ENCODE assay signal across 1 cellular context in the genomic region with DNA sequence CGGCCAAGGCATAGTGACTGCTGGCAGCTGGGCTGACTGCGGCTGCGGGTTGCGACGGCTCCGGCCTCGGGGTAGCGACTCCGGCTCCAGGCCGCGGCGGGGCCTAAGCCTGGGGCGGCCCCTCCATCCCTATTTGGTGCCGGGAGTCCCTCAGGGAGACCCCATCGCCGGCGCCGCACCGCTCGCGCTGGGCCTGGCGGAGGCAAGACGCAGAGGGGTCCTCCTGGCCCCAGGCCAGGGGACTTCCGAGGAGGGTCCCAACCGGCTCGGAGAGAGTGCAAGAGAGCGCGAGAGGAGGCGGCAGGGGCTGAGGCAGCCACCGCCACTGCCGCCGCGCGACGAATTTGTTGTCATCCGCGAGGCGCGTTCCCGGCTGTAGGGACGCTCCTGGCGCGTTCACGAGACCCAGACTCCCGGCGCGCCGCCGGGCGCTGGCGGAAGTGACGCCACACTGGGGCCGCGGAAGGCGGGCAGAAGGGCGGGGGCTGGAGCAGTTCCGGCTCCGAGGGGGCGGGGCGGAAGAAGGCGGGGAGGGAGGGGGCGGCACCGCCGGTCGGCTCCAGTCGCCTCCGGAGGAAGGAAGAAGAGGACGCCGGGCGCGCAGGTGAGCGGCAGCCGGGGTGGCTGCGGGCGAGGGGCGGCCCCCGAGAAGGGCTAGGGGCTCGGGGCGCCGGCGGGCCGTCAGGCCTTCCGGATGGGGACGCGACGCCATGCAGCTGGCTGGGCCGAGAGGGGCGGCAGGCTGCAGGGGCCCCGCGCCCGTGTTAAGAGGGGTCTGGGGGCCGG.
TF ChIP-seq lines count a peak whose summit lies in the region.

A gene with protein sequence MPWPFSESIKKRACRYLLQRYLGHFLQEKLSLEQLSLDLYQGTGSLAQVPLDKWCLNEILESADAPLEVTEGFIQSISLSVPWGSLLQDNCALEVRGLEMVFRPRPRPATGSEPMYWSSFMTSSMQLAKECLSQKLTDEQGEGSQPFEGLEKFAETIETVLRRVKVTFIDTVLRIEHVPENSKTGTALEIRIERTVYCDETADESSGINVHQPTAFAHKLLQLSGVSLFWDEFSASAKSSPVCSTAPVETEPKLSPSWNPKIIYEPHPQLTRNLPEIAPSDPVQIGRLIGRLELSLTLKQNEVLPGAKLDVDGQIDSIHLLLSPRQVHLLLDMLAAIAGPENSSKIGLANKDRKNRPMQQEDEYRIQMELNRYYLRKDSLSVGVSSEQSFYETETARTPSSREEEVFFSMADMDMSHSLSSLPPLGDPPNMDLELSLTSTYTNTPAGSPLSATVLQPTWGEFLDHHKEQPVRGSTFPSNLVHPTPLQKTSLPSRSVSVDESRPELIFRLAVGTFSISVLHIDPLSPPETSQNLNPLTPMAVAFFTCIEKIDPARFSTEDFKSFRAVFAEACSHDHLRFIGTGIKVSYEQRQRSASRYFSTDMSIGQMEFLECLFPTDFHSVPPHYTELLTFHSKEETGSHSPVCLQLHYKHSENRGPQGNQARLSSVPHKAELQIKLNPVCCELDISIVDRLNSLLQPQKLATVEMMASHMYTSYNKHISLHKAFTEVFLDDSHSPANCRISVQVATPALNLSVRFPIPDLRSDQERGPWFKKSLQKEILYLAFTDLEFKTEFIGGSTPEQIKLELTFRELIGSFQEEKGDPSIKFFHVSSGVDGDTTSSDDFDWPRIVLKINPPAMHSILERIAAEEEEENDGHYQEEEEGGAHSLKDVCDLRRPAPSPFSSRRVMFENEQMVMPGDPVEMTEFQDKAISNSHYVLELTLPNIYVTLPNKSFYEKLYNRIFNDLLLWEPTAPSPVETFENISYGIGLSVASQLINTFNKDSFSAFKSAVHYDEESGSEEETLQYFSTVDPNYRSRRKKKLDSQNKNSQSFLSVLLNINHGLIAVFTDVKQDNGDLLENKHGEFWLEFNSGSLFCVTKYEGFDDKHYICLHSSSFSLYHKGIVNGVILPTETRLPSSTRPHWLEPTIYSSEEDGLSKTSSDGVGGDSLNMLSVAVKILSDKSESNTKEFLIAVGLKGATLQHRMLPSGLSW (N-terminal part only) (minus strand): TSS at position 377 of the 786 bp plus-strand sequence. CDS start 365 bp downstream, at position 12.
Gene GSKIP, plus strand, starts transcription at position 562 of the 786 bp plus-strand sequence. CDS start 18,722 bp downstream, outside the sequence.

TF ChIP-seq in K562, 482 proteins besides CTCF, POLR2A, EP300 and RAD21 (continued from another document and continues in another):
- TF ChIP-seq, protein P1, sequence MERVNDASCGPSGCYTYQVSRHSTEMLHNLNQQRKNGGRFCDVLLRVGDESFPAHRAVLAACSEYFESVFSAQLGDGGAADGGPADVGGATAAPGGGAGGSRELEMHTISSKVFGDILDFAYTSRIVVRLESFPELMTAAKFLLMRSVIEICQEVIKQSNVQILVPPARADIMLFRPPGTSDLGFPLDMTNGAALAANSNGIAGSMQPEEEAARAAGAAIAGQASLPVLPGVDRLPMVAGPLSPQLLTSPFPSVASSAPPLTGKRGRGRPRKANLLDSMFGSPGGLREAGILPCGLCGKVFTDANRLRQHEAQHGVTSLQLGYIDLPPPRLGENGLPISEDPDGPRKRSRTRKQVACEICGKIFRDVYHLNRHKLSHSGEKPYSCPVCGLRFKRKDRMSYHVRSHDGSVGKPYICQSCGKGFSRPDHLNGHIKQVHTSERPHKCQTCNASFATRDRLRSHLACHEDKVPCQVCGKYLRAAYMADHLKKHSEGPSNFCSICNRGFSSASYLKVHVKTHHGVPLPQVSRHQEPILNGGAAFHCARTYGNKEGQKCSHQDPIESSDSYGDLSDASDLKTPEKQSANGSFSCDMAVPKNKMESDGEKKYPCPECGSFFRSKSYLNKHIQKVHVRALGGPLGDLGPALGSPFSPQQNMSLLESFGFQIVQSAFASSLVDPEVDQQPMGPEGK (CRISPR knock-in tag; IDR thresholded peaks at IDR 0.05; ENCODE audit: borderline replicate concordance), result no peak
- TF ChIP-seq CBX8 (IDR thresholded peaks at IDR 0.05; ENCODE audit: borderline replicate concordance, extremely low read depth, low read depth, low read length, poor library complexity, severe bottlenecking), result no peak
- TF ChIP-seq DACH1 (IDR thresholded peaks at IDR 0.05; ENCODE audit: partially characterized antibody), result no peak
- no peak for TF ChIP-seq HOXB6 (CRISPR knock-in tag; IDR thresholded peaks at IDR 0.05; ENCODE audit: borderline replicate concordance)
- TF ChIP-seq, protein P2, sequence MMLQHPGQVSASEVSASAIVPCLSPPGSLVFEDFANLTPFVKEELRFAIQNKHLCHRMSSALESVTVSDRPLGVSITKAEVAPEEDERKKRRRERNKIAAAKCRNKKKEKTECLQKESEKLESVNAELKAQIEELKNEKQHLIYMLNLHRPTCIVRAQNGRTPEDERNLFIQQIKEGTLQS (IDR thresholded peaks at IDR 0.05), result no peak
- TF ChIP-seq, protein P2 (CRISPR knock-in tag; conservative IDR thresholded peaks at IDR 0.05), result no peak
- TF ChIP-seq ATF7 (IDR thresholded peaks at IDR 0.05), result peak; percentile 24; the same call in 1 of the 2 replicates
- no peak for TF ChIP-seq KAT8 (IDR thresholded peaks at IDR 0.05; ENCODE audit: low read depth)
- no peak for TF ChIP-seq SRSF1 (IDR thresholded peaks at IDR 0.05; ENCODE audit: low read depth, low read length)
- TF ChIP-seq JUNB (CRISPR knock-in tag; conservative IDR thresholded peaks at IDR 0.05), result no peak
- TF ChIP-seq ZNF143 (CRISPR knock-in tag; IDR thresholded peaks at IDR 0.05), result no peak
- TF ChIP-seq MCM5 (IDR thresholded peaks at IDR 0.05; ENCODE audit: low read depth), result no peak
- TF ChIP-seq HSF4 (CRISPR knock-in tag; IDR thresholded peaks at IDR 0.05; ENCODE audit: borderline replicate concordance), result no peak
- TF ChIP-seq TEAD4 (IDR thresholded peaks at IDR 0.05; ENCODE audit: low read length), result no peak
- TF ChIP-seq TEAD4 (CRISPR knock-in tag; IDR thresholded peaks at IDR 0.05; ENCODE audit: borderline replicate concordance), result no peak
- TF ChIP-seq POLR3A (IDR thresholded peaks at IDR 0.05; ENCODE audit: borderline replicate concordance, extremely low read depth, insufficient read depth, insufficient read length), result no peak
- TF ChIP-seq, protein P3, sequence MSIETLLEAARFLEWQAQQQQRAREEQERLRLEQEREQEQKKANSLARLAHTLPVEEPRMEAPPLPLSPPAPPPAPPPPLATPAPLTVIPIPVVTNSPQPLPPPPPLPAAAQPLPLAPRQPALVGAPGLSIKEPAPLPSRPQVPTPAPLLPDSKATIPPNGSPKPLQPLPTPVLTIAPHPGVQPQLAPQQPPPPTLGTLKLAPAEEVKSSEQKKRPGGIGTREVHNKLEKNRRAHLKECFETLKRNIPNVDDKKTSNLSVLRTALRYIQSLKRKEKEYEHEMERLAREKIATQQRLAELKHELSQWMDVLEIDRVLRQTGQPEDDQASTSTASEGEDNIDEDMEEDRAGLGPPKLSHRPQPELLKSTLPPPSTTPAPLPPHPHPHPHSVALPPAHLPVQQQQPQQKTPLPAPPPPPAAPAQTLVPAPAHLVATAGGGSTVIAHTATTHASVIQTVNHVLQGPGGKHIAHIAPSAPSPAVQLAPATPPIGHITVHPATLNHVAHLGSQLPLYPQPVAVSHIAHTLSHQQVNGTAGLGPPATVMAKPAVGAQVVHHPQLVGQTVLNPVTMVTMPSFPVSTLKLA (conservative IDR thresholded peaks at IDR 0.05), result peak; percentile 42 to 66
- no peak for TF ChIP-seq SMARCB1 (IDR thresholded peaks at IDR 0.05; ENCODE audit: insufficient read length, low read depth)
- no peak for TF ChIP-seq SMAD2 (IDR thresholded peaks at IDR 0.05; ENCODE audit: low read depth, low read length)
- TF ChIP-seq GTF2F1 (IDR thresholded peaks at IDR 0.05; ENCODE audit: low read depth, low read length), result no peak
- no peak for TF ChIP-seq TGIF2 (CRISPR knock-in tag; IDR thresholded peaks at IDR 0.05)
- no peak for TF ChIP-seq KDM2B (CRISPR knock-in tag; IDR thresholded peaks at IDR 0.05)
- TF ChIP-seq, protein P4, sequence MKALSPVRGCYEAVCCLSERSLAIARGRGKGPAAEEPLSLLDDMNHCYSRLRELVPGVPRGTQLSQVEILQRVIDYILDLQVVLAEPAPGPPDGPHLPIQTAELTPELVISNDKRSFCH (CRISPR knock-in tag; IDR thresholded peaks at IDR 0.05), result no peak
- TF ChIP-seq, protein P4 (tag; IDR thresholded peaks at IDR 0.05), result no peak
- no peak for TF ChIP-seq ZNF217 (CRISPR knock-in tag; IDR thresholded peaks at IDR 0.05)
- no peak for TF ChIP-seq CBX3 (IDR thresholded peaks at IDR 0.05; ENCODE audit: borderline replicate concordance in 1 of 2, low read length in 2 of 2)
- peak; percentile 49; the same call in 1 of the 2 replicates for TF ChIP-seq CXXC5 (CRISPR knock-in tag; IDR thresholded peaks at IDR 0.05)
- no peak for TF ChIP-seq ZNF444 (CRISPR knock-in tag; IDR thresholded peaks at IDR 0.05)
- TF ChIP-seq SRSF3 (IDR thresholded peaks at IDR 0.05; ENCODE audit: insufficient read depth, low read length), result no peak
- no peak for TF ChIP-seq FOSL1 (tag; conservative IDR thresholded peaks at IDR 0.05)
- no peak for TF ChIP-seq ZNF780A (CRISPR knock-in tag; IDR thresholded peaks at IDR 0.05)
- TF ChIP-seq ZNF165 (CRISPR knock-in tag; IDR thresholded peaks at IDR 0.05; ENCODE audit: borderline replicate concordance), result no peak
- TF ChIP-seq NR2C2 (CRISPR knock-in tag; IDR thresholded peaks at IDR 0.05), result no peak
- TF ChIP-seq NR2C2 (tag; IDR thresholded peaks at IDR 0.05), result no peak
- TF ChIP-seq, protein P5, sequence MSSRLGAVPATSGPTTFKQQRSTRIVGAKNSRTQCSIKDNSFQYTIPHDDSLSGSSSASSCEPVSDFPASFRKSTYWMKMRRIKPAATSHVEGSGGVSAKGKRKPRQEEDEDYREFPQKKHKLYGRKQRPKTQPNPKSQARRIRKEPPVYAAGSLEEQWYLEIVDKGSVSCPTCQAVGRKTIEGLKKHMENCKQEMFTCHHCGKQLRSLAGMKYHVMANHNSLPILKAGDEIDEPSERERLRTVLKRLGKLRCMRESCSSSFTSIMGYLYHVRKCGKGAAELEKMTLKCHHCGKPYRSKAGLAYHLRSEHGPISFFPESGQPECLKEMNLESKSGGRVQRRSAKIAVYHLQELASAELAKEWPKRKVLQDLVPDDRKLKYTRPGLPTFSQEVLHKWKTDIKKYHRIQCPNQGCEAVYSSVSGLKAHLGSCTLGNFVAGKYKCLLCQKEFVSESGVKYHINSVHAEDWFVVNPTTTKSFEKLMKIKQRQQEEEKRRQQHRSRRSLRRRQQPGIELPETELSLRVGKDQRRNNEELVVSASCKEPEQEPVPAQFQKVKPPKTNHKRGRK (tag; IDR thresholded peaks at IDR 0.05), result no peak
- no peak for TF ChIP-seq ZKSCAN3 (CRISPR knock-in tag; IDR thresholded peaks at IDR 0.05)
- TF ChIP-seq BRF1 (IDR thresholded peaks at IDR 0.05; ENCODE audit: borderline replicate concordance, extremely low read depth, insufficient read length), result no peak
- no peak for TF ChIP-seq GTF3C2 (IDR thresholded peaks at IDR 0.05; ENCODE audit: borderline replicate concordance, extremely low read depth, insufficient read length)
- TF ChIP-seq RFX1 (IDR thresholded peaks at IDR 0.05), result no peak
- TF ChIP-seq SREBF2 (CRISPR knock-in tag; IDR thresholded peaks at IDR 0.05), result no peak
- TF ChIP-seq NFYB (IDR thresholded peaks at IDR 0.05; ENCODE audit: extremely low read depth, insufficient read length), result no peak
- TF ChIP-seq POLR2G (IDR thresholded peaks at IDR 0.05; ENCODE audit: low read depth, low read length), result peak; percentile 86
- TF ChIP-seq RBM22 (IDR thresholded peaks at IDR 0.05; ENCODE audit: low read depth, low read length, poor library complexity, severe bottlenecking), result no peak
- no peak for TF ChIP-seq DNMT1 (IDR thresholded peaks at IDR 0.05)
- no peak for TF ChIP-seq ZBTB1 (CRISPR knock-in tag; IDR thresholded peaks at IDR 0.05; ENCODE audit: borderline replicate concordance, low read depth)
- no peak for TF ChIP-seq FOXA1 (IDR thresholded peaks at IDR 0.05; ENCODE audit: borderline replicate concordance)
- no peak for TF ChIP-seq MXD1 (CRISPR knock-in tag; IDR thresholded peaks at IDR 0.05; ENCODE audit: borderline replicate concordance, poor library complexity, severe bottlenecking)
